Comparison of ENCODE assay signal across 1 cellular context in genomic region chr7:1768835-1769234, GRCh38.
TF ChIP-seq lines count a peak whose summit lies in the region.

No MANE protein-coding gene starts in this region.

TF ChIP-seq in HepG2, 621 proteins besides CTCF, POLR2A, EP300 and RAD21 (continued from another document):
- no peak for TF ChIP-seq ZHX1 (CRISPR knock-in tag; IDR thresholded peaks at IDR 0.05; ENCODE audit: low read depth)
- TF ChIP-seq NFYC (CRISPR knock-in tag; IDR thresholded peaks at IDR 0.05): peak; percentile 88
- TF ChIP-seq SP2 (CRISPR knock-in tag; IDR thresholded peaks at IDR 0.05): peak; percentile 68
- no peak for TF ChIP-seq ZNF776 (CRISPR knock-in tag; IDR thresholded peaks at IDR 0.05)
- TF ChIP-seq ATRX (CRISPR knock-in tag; IDR thresholded peaks at IDR 0.05; ENCODE audit: borderline replicate concordance): no peak
- no peak for TF ChIP-seq SNAPC4 (CRISPR knock-in tag; IDR thresholded peaks at IDR 0.05)
- TF ChIP-seq RARA (CRISPR knock-in tag; IDR thresholded peaks at IDR 0.05): no peak
- TF ChIP-seq HOMEZ (CRISPR knock-in tag; IDR thresholded peaks at IDR 0.05; ENCODE audit: low read depth): no peak
- no peak for TF ChIP-seq PAF1 (CRISPR knock-in tag; IDR thresholded peaks at IDR 0.05)
- TF ChIP-seq PATZ1 (CRISPR knock-in tag; IDR thresholded peaks at IDR 0.05): no peak
TF ChIP-seq in HepG2: peak in this region for 4.
